Comparison of ENCODE assay signal across 10 cellular contexts in genomic region chr5:126837907-126838539, GRCh38.
DNase-seq lines count a peak whose midpoint lies in the region; ATAC-seq, FAIRE-seq and TF ChIP-seq lines count a peak whose summit lies in the region.
"Had no signal": no experiment of that assay in that cellular context is flagged by ENCODE, and none has a peak within 500 bp of the region (broad histone marks: within the 10 kb centered on the region; RNA-seq: fewer than 3 reads in every experiment).

No MANE protein-coding gene starts in this region.

- no TSS peak for BruUV-seq in GM12878 (replicated peaks; lab: Mats Ljungman, UMichigan)

- H3K79me2 ChIP-seq in GM12878 (ENCODE audit: control insufficient read depth, insufficient read depth, low read length) = no peaks in the 10 kb centered on the region

- RAD21 ChIA-PET in GM12878 (lab: Charles Lee; ENCODE audit: unreplicated experiment) = interaction anchor here (0.6 to 1.7 kb wide), 7 partner anchors 11 to 655 kb away, joined by 3 to 5 read pairs (median 3); no protein-coding TSS in a partner anchor

- TF ChIP-seq RAD21 in GM12878 (IDR thresholded peaks at IDR 0.05; ENCODE audit: insufficient read depth, low read depth, low read length) = peak; percentile 36; the same call in 1 of the 2 replicates

- no peaks in the 10 kb centered on the region for H4K20me1 ChIP-seq in GM12878 (ENCODE audit: control insufficient read depth, insufficient read depth)

- no peak overlapping the region for H3K4me3 ChIP-seq in GM12878
- no peak overlapping the region for H3K4me3 ChIP-seq in iPS-20b (ENCODE audit: low read length)
- H3K4me3 ChIP-seq in tibial nerve = no peak overlapping the region

- 84% methylated on average over 7 of the region's 7 CpGs for WGBS in GM12878 (ENCODE audit: insufficient coverage, insufficient replicate concordance, low lambda C conversion rate, missing lambda C conversion rate)
- 80 to 86% methylated on average over 7 of the region's 7 CpGs for WGBS in tibial nerve, 2 donors

- H3K27ac ChIP-seq in GM12878 (ENCODE audit: control insufficient read depth, insufficient read depth) (no peak overlapping the region), iPS-20b (ENCODE audit: low read length) (peak overlapping the region; percentile 48), tibial nerve (no peak overlapping the region)

- in situ Hi-C loops in GM12878 (cut with MboI) = no loop called here

- no peak for DNase-seq in activated CD8-positive, alpha-beta T cell treated with anti-CD3 and anti-CD28 coated beads, Interleukin-2, amount 10 ng/mL, durations not matched to agents 7 days and 5 days
- no peak for DNase-seq in activated CD8-positive, alpha-beta T cell treated with anti-CD3 and anti-CD28 coated beads for 36 hours
- no peak for DNase-seq in GM12878 (ENCODE audit: low read depth, low spot score)
- peak in 1 of 2 donors; percentile 40 for DNase-seq in tibial nerve (ENCODE audit: low spot score in 2 of 2)
- DNase-seq in NCI-H526 treated with DMSO at 0.1 percent for 48 hours (lab: John Stamatoyannopoulos, UW) = no peak
- no peak for DNase-seq in posterior vena cava (ENCODE audit: low spot score)
- no peak for DNase-seq in cortex of kidney (lab: John Stamatoyannopoulos, UW)

- peak overlapping the region; percentile 47 for H3K27ac Mint-ChIP-seq in activated CD8-positive, alpha-beta T cell treated with anti-CD3 and anti-CD28 coated beads, Interleukin-2, amount 10 ng/mL, durations not matched to agents 7 days and 5 days
- H3K27ac Mint-ChIP-seq in activated CD8-positive, alpha-beta T cell treated with anti-CD3 and anti-CD28 coated beads for 36 hours = no peak overlapping the region

- TF ChIP-seq CTCF in activated CD8-positive, alpha-beta T cell treated with anti-CD3 and anti-CD28 coated beads for 36 hours (IDR thresholded peaks at IDR 0.05) = no peak
- TF ChIP-seq CTCF in GM12878 (IDR thresholded peaks at IDR 0.05 in 2 of 3, conservative IDR thresholded peaks at IDR 0.05 in 1 of 3; ENCODE audit: control insufficient read depth in 2 of 3, extremely low read depth in 1 of 3, insufficient read depth in 1 of 3, low read depth in 3 of 3, low read length in 3 of 3) = peak in 1 of 3 experiments; percentile 36; a peak in 1 of 6 replicates
- TF ChIP-seq CTCF in tibial nerve (IDR thresholded peaks at IDR 0.05) = peak; percentile 18 to 54 (median 25)

- TF ChIP-seq EP300 in GM12878 (IDR thresholded peaks at IDR 0.05; ENCODE audit: borderline replicate concordance in 1 of 2, control insufficient read depth in 1 of 2, low read depth in 2 of 2, low read length in 2 of 2) = no peak
- no peak for TF ChIP-seq EP300 in tibial nerve (IDR thresholded peaks at IDR 0.05)

- H3K9me3 ChIP-seq in GM12878 (replicated peaks; ENCODE audit: control insufficient read depth, insufficient read depth, low read length) (no peaks in the 10 kb centered on the region), iPS-20b (ENCODE audit: insufficient read depth, low read depth, low read length) (no peaks in the 10 kb centered on the region), tibial nerve (no peaks in the 10 kb centered on the region)
- H3K9me3 ChIP-seq: neutrophil had no signal

- intact Hi-C loops in activated CD8-positive, alpha-beta T cell treated with anti-CD3 and anti-CD28 coated beads for 36 hours (cut with micrococcal nuclease) = no loop called here
- intact Hi-C loops in GM12878 (cut with micrococcal nuclease; ENCODE audit: unreplicated experiment) (no loop called here), posterior vena cava (cut with DNase I) (no loop called here)

- peaks cover 66% of the 10 kb centered on the region for H3K36me3 Mint-ChIP-seq in activated CD8-positive, alpha-beta T cell treated with anti-CD3 and anti-CD28 coated beads, Interleukin-2, amount 10 ng/mL, durations not matched to agents 7 days and 5 days (ENCODE audit: low read depth)
- H3K36me3 Mint-ChIP-seq in activated CD8-positive, alpha-beta T cell treated with anti-CD3 and anti-CD28 coated beads for 36 hours (ENCODE audit: low read depth) = peaks cover 42% of the 10 kb centered on the region

- no peak for ATAC-seq in activated CD8-positive, alpha-beta T cell treated with anti-CD3 and anti-CD28 coated beads, Interleukin-2, amount 10 ng/mL, durations not matched to agents 7 days and 5 days
- no peak for ATAC-seq in activated CD8-positive, alpha-beta T cell treated with anti-CD3 and anti-CD28 coated beads for 36 hours
- no peak; the same call in 2 of the 3 replicates for ATAC-seq in GM12878

- H3K27me3 Mint-ChIP-seq in activated CD8-positive, alpha-beta T cell treated with anti-CD3 and anti-CD28 coated beads, Interleukin-2, amount 10 ng/mL, durations not matched to agents 7 days and 5 days (ENCODE audit: low read depth) = no peaks in the 10 kb centered on the region
- no peaks in the 10 kb centered on the region for H3K27me3 Mint-ChIP-seq in activated CD8-positive, alpha-beta T cell treated with anti-CD3 and anti-CD28 coated beads for 36 hours

- SMC1A ChIA-PET in GM12878 (lab: Charles Lee; ENCODE audit: uncharacterized antibody, unreplicated experiment) = interaction anchor here (0.8 to 2.2 kb wide), 9 partner anchors 12 to 475 kb away, joined by 3 to 9 read pairs (median 3); no protein-coding TSS in a partner anchor

- H3K9ac ChIP-seq in GM12878 (ENCODE audit: control insufficient read depth, insufficient read depth, low read length) (no peak overlapping the region), iPS-20b (ENCODE audit: low read depth, low read length) (peak overlapping the region; percentile 11; the same call in 1 of the 2 replicates)

- no peak overlapping the region for H2AFZ ChIP-seq in GM12878 (ENCODE audit: control insufficient read depth, low read depth, low read length)

- FAIRE-seq in GM12878 (lab: Jason Lieb, UNC) = no peak
- FAIRE-seq: A204.1 had no signal

- H3K27me3 ChIP-seq in GM12878 (replicated peaks in 1 of 2; ENCODE audit: control insufficient read depth in 2 of 2, insufficient read depth in 2 of 2, low read length in 1 of 2) (no peaks in the 10 kb centered on the region), iPS-20b (ENCODE audit: insufficient read depth, low read length) (no peaks in the 10 kb centered on the region), tibial nerve (no peaks in the 10 kb centered on the region)
- H3K27me3 ChIP-seq: neutrophil had no signal

- POLR2A ChIA-PET in activated CD8-positive, alpha-beta T cell treated with anti-CD3 and anti-CD28 coated beads, Interleukin-2, amount 10 ng/mL, durations not matched to agents 7 days and 5 days (lab: Charles Lee) = interaction anchor here (0.9 to 2.1 kb wide), 2 partner anchors 15 to 60 kb away, joined by 3 to 8 read pairs; no protein-coding TSS in a partner anchor
- POLR2A ChIA-PET in activated CD8-positive, alpha-beta T cell treated with anti-CD3 and anti-CD28 coated beads for 36 hours (lab: Charles Lee) = interaction anchor here (1.1 to 1.2 kb wide), 2 partner anchors 10 to 29 kb away, joined by 3 read pairs; no protein-coding TSS in a partner anchor
- POLR2A ChIA-PET in GM12878 (lab: Charles Lee) = no interaction called here

- TF ChIP-seq POLR2A in GM12878 (IDR thresholded peaks at IDR 0.05; ENCODE audit: low read depth, low read length) (no peak), tibial nerve (IDR thresholded peaks at IDR 0.05) (no peak)

- H3K4me1 Mint-ChIP-seq in activated CD8-positive, alpha-beta T cell treated with anti-CD3 and anti-CD28 coated beads, Interleukin-2, amount 10 ng/mL, durations not matched to agents 7 days and 5 days (ENCODE audit: low read depth) = no peaks in the 10 kb centered on the region
- no peaks in the 10 kb centered on the region for H3K4me1 Mint-ChIP-seq in activated CD8-positive, alpha-beta T cell treated with anti-CD3 and anti-CD28 coated beads for 36 hours (ENCODE audit: low read depth)

- H3K4me3 Mint-ChIP-seq in activated CD8-positive, alpha-beta T cell treated with anti-CD3 and anti-CD28 coated beads, Interleukin-2, amount 10 ng/mL, durations not matched to agents 7 days and 5 days = no peak overlapping the region
- no peak overlapping the region for H3K4me3 Mint-ChIP-seq in activated CD8-positive, alpha-beta T cell treated with anti-CD3 and anti-CD28 coated beads for 36 hours

- no peak overlapping the region for H3K4me2 ChIP-seq in GM12878 (ENCODE audit: control insufficient read depth, insufficient read depth)

- H3K4me1 ChIP-seq in GM12878 (ENCODE audit: control insufficient read depth, insufficient read depth, low read length) (no peaks in the 10 kb centered on the region), iPS-20b (ENCODE audit: insufficient read depth, low read length) (peaks cover 18% of the 10 kb centered on the region; the same call in 1 of the 2 replicates), tibial nerve (no peaks in the 10 kb centered on the region)

- CTCF ChIA-PET in activated CD8-positive, alpha-beta T cell treated with anti-CD3 and anti-CD28 coated beads, Interleukin-2, amount 10 ng/mL, durations not matched to agents 7 days and 5 days (lab: Charles Lee) = interaction anchor here (0.7 to 1.9 kb wide), 9 partner anchors 11 to 475 kb away, joined by 3 to 7 read pairs (median 4); no protein-coding TSS in a partner anchor
- CTCF ChIA-PET in activated CD8-positive, alpha-beta T cell treated with anti-CD3 and anti-CD28 coated beads for 36 hours (lab: Charles Lee) = interaction anchor here (1.0 to 1.5 kb wide), 2 partner anchors 12 to 228 kb away, joined by 3 to 4 read pairs; no protein-coding TSS in a partner anchor
- CTCF ChIA-PET in GM12878 (lab: Yijun Ruan, JAX) = interaction anchor here (0.6 to 2.0 kb wide), 9 partner anchors 11 to 608 kb away, joined by 3 to 10 read pairs (median 4); no protein-coding TSS in a partner anchor

- no peaks in the 10 kb centered on the region for H3K9me3 Mint-ChIP-seq in activated CD8-positive, alpha-beta T cell treated with anti-CD3 and anti-CD28 coated beads, Interleukin-2, amount 10 ng/mL, durations not matched to agents 7 days and 5 days (ENCODE audit: insufficient read depth)
- H3K9me3 Mint-ChIP-seq in activated CD8-positive, alpha-beta T cell treated with anti-CD3 and anti-CD28 coated beads for 36 hours = no peaks in the 10 kb centered on the region

- H3K36me3 ChIP-seq in GM12878 (ENCODE audit: control insufficient read depth in 2 of 2, insufficient read depth in 2 of 2, low read length in 1 of 2) (peaks cover 11 to 14% of the 10 kb centered on the region in 2 experiments), iPS-20b (ENCODE audit: insufficient read depth, low read depth, low read length) (peaks cover 52% of the 10 kb centered on the region), tibial nerve (no peaks in the 10 kb centered on the region)

TF ChIP-seq in GM12878, 131 proteins besides CTCF, POLR2A, EP300 and RAD21 (continues in another document):
- peak; percentile 18; the same call in 1 of the 2 replicates for TF ChIP-seq SMC3 (IDR thresholded peaks at IDR 0.05; ENCODE audit: borderline replicate concordance, low read length)
